18 cellular contexts compared by ENCODE assay signal in genomic region chr1:18931731-18932130, GRCh38. TPM values are rescaled to one million over a fixed set of nuclear protein-coding genes. Genes with fewer than 3 reads are reported as not detected.
A peak's percentile ranks its signal among the peaks of the same experiment; 100 is the strongest.
DNase-seq lines count a peak whose midpoint lies in the region; ATAC-seq, FAIRE-seq and TF ChIP-seq lines count a peak whose summit lies in the region.
"Had no signal": no experiment of that assay in that cellular context is flagged by ENCODE, and none has a peak within 500 bp of the region (broad histone marks: within the 10 kb centered on the region; RNA-seq: fewer than 3 reads in every experiment).

No MANE protein-coding gene starts in this region.

- H3K9me3 Mint-ChIP-seq in CD8-positive, alpha-beta T cell, result no peaks in the 10 kb centered on the region
- H3K9me3 Mint-ChIP-seq in effector memory CD8-positive, alpha-beta T cell, result no peaks in the 10 kb centered on the region

- peaks cover 2% of the 10 kb centered on the region for H3K36me3 Mint-ChIP-seq in CD8-positive, alpha-beta T cell
- peaks cover 96% of the 10 kb centered on the region for H3K36me3 Mint-ChIP-seq in effector memory CD8-positive, alpha-beta T cell (ENCODE audit: insufficient read depth)

- H3K27ac ChIP-seq in CD8-positive, alpha-beta T cell (ENCODE audit: low read depth, low read length), result no peak overlapping the region
- H3K27ac ChIP-seq in pancreas (peak overlapping the region in 3 of 4 donors; percentile 0 to 50 (median 7)), esophagus squamous epithelium (peak overlapping the region in 1 of 4 donors; percentile 14)

- POLR2A ChIA-PET in CD8-positive, alpha-beta T cell (lab: Charles Lee), result interaction anchor here (2.5 kb wide), 1 partner anchor 24 kb away, joined by 8 read pairs; the partner anchor contains the start of gene IFFO2

- H3K36me3 ChIP-seq in CD8-positive, alpha-beta T cell (ENCODE audit: insufficient read depth, low read length), result no peaks in the 10 kb centered on the region
- no peaks in the 10 kb centered on the region for H3K36me3 ChIP-seq in pancreas
- H3K36me3 ChIP-seq in esophagus squamous epithelium, result no peaks in the 10 kb centered on the region
- H3K36me3 ChIP-seq: ascending aorta had no signal

- peaks cover 83% of the 10 kb centered on the region for H3K4me1 Mint-ChIP-seq in CD8-positive, alpha-beta T cell (ENCODE audit: low read depth)
- peaks cover 78 to 85% of the 10 kb centered on the region in 2 donors for H3K4me1 Mint-ChIP-seq in effector memory CD8-positive, alpha-beta T cell (ENCODE audit: low read depth in 2 of 2)

- H3K4me1 ChIP-seq in CD8-positive, alpha-beta T cell (ENCODE audit: insufficient read depth, low read length), result peaks cover 69% of the 10 kb centered on the region
- H3K4me1 ChIP-seq in pancreas (peaks cover 14 to 31% (median 15%) of the 10 kb centered on the region in 3 donors), esophagus squamous epithelium (peaks cover 33 to 72% (median 46%) of the 10 kb centered on the region in 3 donors)

- no peaks in the 10 kb centered on the region for H3K9me3 ChIP-seq in CD8-positive, alpha-beta T cell (ENCODE audit: low read length)
- H3K9me3 ChIP-seq in pancreas (no peaks in the 10 kb centered on the region), esophagus squamous epithelium (no peaks in the 10 kb centered on the region)
- H3K9me3 ChIP-seq: ascending aorta had no signal

- TF ChIP-seq CTCF in CD8-positive, alpha-beta T cell (IDR thresholded peaks at IDR 0.05), result no peak
- no peak for TF ChIP-seq CTCF in pancreas (IDR thresholded peaks at IDR 0.05)
- TF ChIP-seq CTCF in esophagus squamous epithelium (IDR thresholded peaks at IDR 0.05), result no peak

- CTCF ChIA-PET in CD8-positive, alpha-beta T cell (lab: Charles Lee), result interaction anchor here (1.0 to 1.2 kb wide), 2 partner anchors 19 to 23 kb away, joined by 4 to 5 read pairs; no protein-coding TSS in a partner anchor

- TF ChIP-seq POLR2A in GM12892 (IDR thresholded peaks at IDR 0.05; ENCODE audit: low read depth, low read length) (no peak), esophagus squamous epithelium (IDR thresholded peaks at IDR 0.05) (no peak)

- FAIRE-seq in GM12892 (lab: Jason Lieb, UNC) (peak; percentile 57), pancreas (lab: Jason Lieb, UNC) (no peak)
- FAIRE-seq: endothelial cell of umbilical vein had no signal

- DNase-seq in CD8-positive, alpha-beta T cell, result no peak
- DNase-seq in GM12892 (ENCODE audit: insufficient read length) (no peak), pancreas (peak in 1 of 6 donors; percentile 40), pons (ENCODE audit: low spot score) (no peak), NCI-H146 treated with DMSO at 0.1 percent for 48 hours (lab: John Stamatoyannopoulos, UW; ENCODE audit: unreplicated experiment) (no peak), esophagus squamous epithelium (lab: John Stamatoyannopoulos, UW) (no peak)
- no peak for DNase-seq in effector memory CD8-positive, alpha-beta T cell
- DNase-seq: activated gamma-delta T cell, DMS79, foreskin melanocyte, HCEC 1CT, Kasumi-1, NCI-H2171 treated with DMSO at 0.1 percent for 48 hours, NCI-H82 had no signal

- no peaks in the 10 kb centered on the region for H3K27me3 Mint-ChIP-seq in CD8-positive, alpha-beta T cell (ENCODE audit: low read depth)
- no peaks in the 10 kb centered on the region for H3K27me3 Mint-ChIP-seq in effector memory CD8-positive, alpha-beta T cell
- H3K27me3 Mint-ChIP-seq: progenitor cell of endocrine pancreas had no signal

- H3K27ac Mint-ChIP-seq in CD8-positive, alpha-beta T cell, result peak overlapping the region; percentile 77
- H3K27ac Mint-ChIP-seq in effector memory CD8-positive, alpha-beta T cell, result peak overlapping the region; percentile 82 to 96
- H3K27ac Mint-ChIP-seq: progenitor cell of endocrine pancreas had no signal

- H3K27me3 ChIP-seq in CD8-positive, alpha-beta T cell (ENCODE audit: insufficient read depth, low read length), result no peaks in the 10 kb centered on the region
- H3K27me3 ChIP-seq in pancreas, result no peaks in the 10 kb centered on the region
- H3K27me3 ChIP-seq in esophagus squamous epithelium, result no peaks in the 10 kb centered on the region
- H3K27me3 ChIP-seq: ascending aorta had no signal

- intact Hi-C loops in CD8-positive, alpha-beta T cell (cut with DNase I, micrococcal nuclease), result no loop called here
- intact Hi-C loops in pancreas (cut with DNase I), result no loop called here
- intact Hi-C loops in esophagus squamous epithelium (cut with DNase I), result no loop called here

- no peak overlapping the region for H3K4me3 ChIP-seq in CD8-positive, alpha-beta T cell (ENCODE audit: low read depth, low read length)
- H3K4me3 ChIP-seq in pancreas (no peak overlapping the region), esophagus squamous epithelium (no peak overlapping the region)
- H3K4me3 ChIP-seq: ascending aorta had no signal

- 56 to 70% methylated on average over 11 of the region's 11 CpGs for WGBS in pancreas, 2 donors
- WGBS in esophagus squamous epithelium, 2 donors, result 60 to 82% methylated on average over 4 to 8 of the region's 11 CpGs

- no peak overlapping the region for H3K4me3 Mint-ChIP-seq in CD8-positive, alpha-beta T cell
- peak overlapping the region in 1 of 2 donors; percentile 65 for H3K4me3 Mint-ChIP-seq in effector memory CD8-positive, alpha-beta T cell

- ATAC-seq in CD8-positive, alpha-beta T cell, result no peak
- no peak for ATAC-seq in effector memory CD8-positive, alpha-beta T cell (replicated peaks)
- ATAC-seq in pancreas, result peak in 2 of 4 donors; percentile 3 to 30
- ATAC-seq: left lobe of liver had no signal

RNA-seq across cellular contexts. Expression of gene IFFO2, which starts 24.7 kb away (rescaled TPM):
- total RNA-seq in CD8-positive, alpha-beta T cell, result 100 to 1,000 TPM in 1 of 2 experiments, 10 to 100 TPM in 1; 92.6 to 107 TPM
- 5.6 TPM for polyA plus RNA-seq in GM12892 (2012; ENCODE audit: missing spikeins)
- 10 to 100 TPM; 23.0 to 38.4 (median 26.4) TPM for total RNA-seq in pancreas
- polyA plus RNA-seq in pancreas, result 10 to 100 TPM; 13.9 to 14.0 TPM
- 10 to 100 TPM; 25.8 to 88.8 (median 52.7) TPM for total RNA-seq in esophagus squamous epithelium

RNA-seq across cellular contexts. Expression of gene ALDH4A1, which starts 29.4 kb away (rescaled TPM):
- total RNA-seq in CD8-positive, alpha-beta T cell, result 1 to 10 TPM; 1.0 to 1.3 TPM
- polyA plus RNA-seq in GM12892 (2012; ENCODE audit: missing spikeins), result 2.8 TPM
- 1 to 10 TPM; 1.4 to 5.9 (median 3.5) TPM for total RNA-seq in pancreas
- polyA plus RNA-seq in pancreas, result 1 to 10 TPM; 6.0 to 7.6 TPM
- 10 to 100 TPM; 36.7 to 59.1 (median 50.3) TPM for total RNA-seq in esophagus squamous epithelium

Comparison
In these comparisons a context has a peak if more than half of its experiments do, and no peak if none do; other contexts are left out.
1. RNA of gene ALDH4A1, which starts 29.4 kb away (total RNA-seq): 36.7 to 59.1 TPM in esophagus squamous epithelium; 1.4 to 5.9 TPM in pancreas and 1.0 to 1.3 TPM in CD8-positive, alpha-beta T cell; every median in the first group is over 4 times any median in the second.